ENCODE assay signal across 1 cellular context in genomic region chrX:135066271-135066670, GRCh38.
TF ChIP-seq lines count a peak whose summit lies in the region.

No MANE protein-coding gene starts in this region.

TF ChIP-seq in K562, 482 proteins besides CTCF, POLR2A, EP300 and RAD21:
- TF ChIP-seq SOX6 (IDR thresholded peaks at IDR 0.05), result 0 out of 2 replicates have a peak, but pooled peaks have one; percentile 14
- 0 out of 2 replicates have a peak, but pooled peaks have one; percentile 20 for TF ChIP-seq DEAF1 (CRISPR knock-in tag; IDR thresholded peaks at IDR 0.05)
- peak; percentile 10; the same call in 1 of the 2 replicates for TF ChIP-seq CREM (IDR thresholded peaks at IDR 0.05; ENCODE audit: low read depth)
- peak; percentile 43; the same call in 1 of the 2 replicates for TF ChIP-seq TCF3 (CRISPR knock-in tag; IDR thresholded peaks at IDR 0.05)
- 0 out of 4 replicates have a peak, but pooled peaks of 1 of the 2 experiments have one; percentile 34 for TF ChIP-seq RCOR1 (IDR thresholded peaks at IDR 0.05; ENCODE audit: borderline replicate concordance in 1 of 2, low read depth in 2 of 2, low read length in 2 of 2)
- 0 out of 2 replicates have a peak, but pooled peaks have one; percentile 45 for TF ChIP-seq CTBP1 (IDR thresholded peaks at IDR 0.05; ENCODE audit: borderline replicate concordance)
- peak; percentile 32; the same call in 1 of the 2 replicates for TF ChIP-seq ESRRA (IDR thresholded peaks at IDR 0.05; ENCODE audit: borderline replicate concordance, low read depth)
- peak in 1 of 2 experiments; percentile 19; a peak in 1 of 4 replicates for TF ChIP-seq MAZ (CRISPR knock-in tag; conservative IDR thresholded peaks at IDR 0.05 in 1 of 2, IDR thresholded peaks at IDR 0.05 in 1 of 2)
- TF ChIP-seq ATF7 (IDR thresholded peaks at IDR 0.05), result peak; percentile 21; the same call in 1 of the 2 replicates
- 0 out of 2 replicates have a peak, but pooled peaks have one; percentile 9 for TF ChIP-seq CBFA2T3 (IDR thresholded peaks at IDR 0.05)
- peak; percentile 58; the same call in 1 of the 2 replicates for TF ChIP-seq ETV1 (tag; conservative IDR thresholded peaks at IDR 0.05; ENCODE audit: low read depth)
- peak; percentile 52; the same call in 1 of the 2 replicates for TF ChIP-seq HMBOX1 (IDR thresholded peaks at IDR 0.05)
